ENCODE assay signal across 28 cellular contexts in genomic region chr12:124703852-124704251, GRCh38.
DNase-seq lines count a peak whose midpoint lies in the region; ATAC-seq, FAIRE-seq and TF ChIP-seq lines count a peak whose summit lies in the region.
"Had no signal": no experiment of that assay in that cellular context is flagged by ENCODE, and none has a peak within 500 bp of the region (broad histone marks: within the 10 kb centered on the region; RNA-seq: fewer than 3 reads in every experiment).

No MANE protein-coding gene starts in this region.

- peaks cover 0 to 6% of the 10 kb centered on the region in 2 donors for H3K9me3 ChIP-seq in kidney (ENCODE audit: control insufficient read depth in 1 of 2, low read length in 2 of 2)
- H3K9me3 ChIP-seq in thyroid gland, result no peaks in the 10 kb centered on the region
- H3K9me3 ChIP-seq: transverse colon had no signal

- intact Hi-C loops in kidney (cut with DNase I) (no loop called here), thyroid gland (cut with DNase I) (no loop called here)
- intact Hi-C loops in activated CD4-positive, alpha-beta memory T cell treated with anti-CD3 and anti-CD28 coated beads for 36 hours (cut with micrococcal nuclease), result no loop called here

- no peak for TF ChIP-seq POLR2A in thyroid gland (IDR thresholded peaks at IDR 0.05)

- no peak overlapping the region for H3K4me3 ChIP-seq in kidney (ENCODE audit: low read length in 2 of 2)
- H3K4me3 ChIP-seq in thyroid gland (replicated peaks in 1 of 3), result no peak overlapping the region
- H3K4me3 ChIP-seq: transverse colon had no signal

- no peak overlapping the region for H3K27ac Mint-ChIP-seq in activated CD4-positive, alpha-beta memory T cell treated with anti-CD3 and anti-CD28 coated beads for 36 hours
- H3K27ac Mint-ChIP-seq: mesothelial cell of epicardium; natural killer cell treated with Interleukin-12 subunit alpha and Interleukin-12 subunit beta and Interleukin-15 and Interleukin-18, amount 100 ng/mL, for 72 hours had no signal

- H3K27me3 Mint-ChIP-seq in activated CD4-positive, alpha-beta memory T cell treated with anti-CD3 and anti-CD28 coated beads for 36 hours, result peaks cover 4% of the 10 kb centered on the region

- H3K27ac ChIP-seq in kidney (ENCODE audit: low read depth in 2 of 2, low read length in 2 of 2), result no peak overlapping the region
- no peak overlapping the region for H3K27ac ChIP-seq in thyroid gland
- H3K27ac ChIP-seq: transverse colon had no signal

- TF ChIP-seq CTCF in kidney (IDR thresholded peaks at IDR 0.05; ENCODE audit: borderline replicate concordance, extremely low read depth, insufficient read depth) (no peak), thyroid gland (IDR thresholded peaks at IDR 0.05) (no peak)

- WGBS in thyroid gland, 2 donors, result 85 to 86% methylated on average over 8 of the region's 8 CpGs

- no peaks in the 10 kb centered on the region for H3K27me3 ChIP-seq in thyroid gland
- H3K27me3 ChIP-seq: transverse colon had no signal

- CTCF ChIA-PET in activated CD4-positive, alpha-beta memory T cell treated with anti-CD3 and anti-CD28 coated beads for 36 hours (lab: Charles Lee), result no interaction called here

- no peaks in the 10 kb centered on the region for H3K4me1 Mint-ChIP-seq in activated CD4-positive, alpha-beta memory T cell treated with anti-CD3 and anti-CD28 coated beads for 36 hours (ENCODE audit: low read depth)
- H3K4me1 Mint-ChIP-seq: central memory CD8-positive, alpha-beta T cell had no signal

- H3K36me3 ChIP-seq in kidney (ENCODE audit: control insufficient read depth in 1 of 2, insufficient read depth in 2 of 2, low read length in 2 of 2), result no peaks in the 10 kb centered on the region
- H3K36me3 ChIP-seq in thyroid gland, result no peaks in the 10 kb centered on the region
- H3K36me3 ChIP-seq: transverse colon had no signal

- no peak overlapping the region for H3K9ac ChIP-seq in kidney (ENCODE audit: low read length in 2 of 2)

- no peak for ATAC-seq in HG03460 (IDR thresholded peaks at IDR 0.05; ENCODE audit: unreplicated experiment)
- no peak for ATAC-seq in GM21423 (IDR thresholded peaks at IDR 0.05; ENCODE audit: unreplicated experiment)
- ATAC-seq: natural killer cell treated with Interleukin-12 subunit alpha and Interleukin-12 subunit beta and Interleukin-15 and Interleukin-18, amount 100 ng/mL, for 72 hours; SK-N-SH treated with all-trans-retinoic acid at 6 μM for 48 hours had no signal

- no peaks in the 10 kb centered on the region for H3K36me3 Mint-ChIP-seq in activated CD4-positive, alpha-beta memory T cell treated with anti-CD3 and anti-CD28 coated beads for 36 hours
- H3K36me3 Mint-ChIP-seq: mesothelial cell of epicardium; natural killer cell treated with Interleukin-12 subunit alpha and Interleukin-12 subunit beta and Interleukin-15 and Interleukin-18, amount 100 ng/mL, for 72 hours had no signal

- DNase-seq in SIG-M5 treated with dmso at 0.1 percent for 504 hours (lab: John Stamatoyannopoulos, UW; ENCODE audit: unreplicated experiment) (peak; percentile 34), SIG-M5 (lab: John Stamatoyannopoulos, UW) (no peak), NOMO-1 (lab: John Stamatoyannopoulos, UW; ENCODE audit: unreplicated experiment in 2 of 2) (peak; percentile 55 to 74), kidney (peak; percentile 55), thyroid gland (peak; percentile 49 to 52)
- no peak for DNase-seq in activated CD4-positive, alpha-beta memory T cell treated with anti-CD3 and anti-CD28 coated beads for 36 hours
- DNase-seq: 8988T; activated CD4-positive, alpha-beta T cell treated with anti-CD3 and anti-CD28 coated beads for 1 hour; activated naive CD4-positive, alpha-beta T cell treated with anti-CD3 and anti-CD28 coated beads, Interleukin-2, amount 50 U/mL, for 16 hours; Calu3; EL; erythroblast; HCEC 1CT; hypothalamus; islet precursor cell; NCI-H1694; NCI-H2227 treated with DMSO at 0.1 percent for 48 hours; NCI-H774; stimulated activated naive CD4-positive, alpha-beta T cell; T1000; transverse colon had no signal

- H3K4me3 Mint-ChIP-seq in activated CD4-positive, alpha-beta memory T cell treated with anti-CD3 and anti-CD28 coated beads for 36 hours, result no peak overlapping the region
- H3K4me3 Mint-ChIP-seq: central memory CD8-positive, alpha-beta T cell; mesothelial cell of epicardium; natural killer cell treated with Interleukin-12 subunit alpha and Interleukin-12 subunit beta and Interleukin-15 and Interleukin-18, amount 100 ng/mL, for 72 hours had no signal

- no peaks in the 10 kb centered on the region for H3K9me3 Mint-ChIP-seq in activated CD4-positive, alpha-beta memory T cell treated with anti-CD3 and anti-CD28 coated beads for 36 hours
- H3K9me3 Mint-ChIP-seq: central memory CD8-positive, alpha-beta T cell; natural killer cell treated with Interleukin-12 subunit alpha and Interleukin-12 subunit beta and Interleukin-15 and Interleukin-18, amount 100 ng/mL, for 72 hours had no signal

- POLR2A ChIA-PET in activated CD4-positive, alpha-beta memory T cell treated with anti-CD3 and anti-CD28 coated beads for 36 hours (lab: Charles Lee), result no interaction called here

- no peak for FAIRE-seq in kidney (lab: Jason Lieb, UNC)
- FAIRE-seq: frontal cortex had no signal

- H3K4me1 ChIP-seq in kidney (ENCODE audit: control insufficient read depth in 1 of 2, insufficient read depth in 1 of 2, low read depth in 1 of 2, low read length in 2 of 2) (no peaks in the 10 kb centered on the region), thyroid gland (peaks cover 14 to 55% of the 10 kb centered on the region in 2 donors)

Comparison
In these comparisons a context has a peak if more than half of its experiments do, and no peak if none do; other contexts are left out.
1. DNase-seq: peak in SIG-M5 treated with dmso at 0.1 percent for 504 hours (single experiment), NOMO-1 (2 of 2), kidney (single experiment) and thyroid gland (2 of 2); none in SIG-M5 (single experiment) and activated CD4-positive, alpha-beta memory T cell treated with anti-CD3 and anti-CD28 coated beads for 36 hours (single experiment).